8 cellular contexts compared by ENCODE assay signal in genomic region chr14:77032854-77033621, GRCh38. TPM values are rescaled to one million over a fixed set of nuclear protein-coding genes. Genes with fewer than 3 reads are reported as not detected.
DNase-seq lines count a peak whose midpoint lies in the region; ATAC-seq, FAIRE-seq and TF ChIP-seq lines count a peak whose summit lies in the region.

No MANE protein-coding gene starts in this region.

- H3K9me3 ChIP-seq in kidney (ENCODE audit: control insufficient read depth in 1 of 2, low read length in 2 of 2) = no peaks in the 10 kb centered on the region

- TF ChIP-seq CTCF in kidney (IDR thresholded peaks at IDR 0.05; ENCODE audit: borderline replicate concordance, extremely low read depth, insufficient read depth) = peak; percentile 14

- peak; percentile 25 for ATAC-seq in HG03066 (IDR thresholded peaks at IDR 0.05; ENCODE audit: low read depth, unreplicated experiment)
- ATAC-seq in HG03108 (IDR thresholded peaks at IDR 0.05; ENCODE audit: unreplicated experiment) = no peak

- intact Hi-C loops in kidney (cut with DNase I) = no loop called here

- peak overlapping the region; percentile 33 to 63 for H3K4me3 ChIP-seq in kidney (ENCODE audit: low read length in 2 of 2)

- H3K4me1 ChIP-seq in kidney (ENCODE audit: control insufficient read depth in 1 of 2, insufficient read depth in 1 of 2, low read depth in 1 of 2, low read length in 2 of 2) = peaks cover 36 to 40% of the 10 kb centered on the region in 2 donors

- FAIRE-seq in kidney (lab: Jason Lieb, UNC) = peak; percentile 39

- DNase-seq in DMS53 treated with DMSO at 0.1 percent for 48 hours (lab: John Stamatoyannopoulos, UW; ENCODE audit: unreplicated experiment) (peak; percentile 91), NCI-H226 (peak; percentile 96), cerebellar cortex (ENCODE audit: low spot score) (peak; percentile 92), kidney (peak; percentile 98)
- peak; percentile 21 to 52 (median 35) for DNase-seq in activated CD4-positive, CD25-positive, alpha-beta regulatory T cell (lab: John Stamatoyannopoulos, UW)
- peak; percentile 70 to 79 (median 70) for DNase-seq in stimulated activated CD4-positive, alpha-beta T cell treated with anti-CD3 and anti-CD28 coated beads, Interleukin-12 subunit alpha, Interleukin-12 subunit beta, amount 100 ng/mL, for 48 hours (ENCODE audit: low read depth in 2 of 3, low spot score in 1 of 3)

- peak overlapping the region; percentile 93 to 99 for H3K27ac ChIP-seq in kidney (ENCODE audit: low read depth in 2 of 2, low read length in 2 of 2)

- peak overlapping the region; percentile 18 to 93 for H3K9ac ChIP-seq in kidney (ENCODE audit: low read length in 2 of 2)

- no peaks in the 10 kb centered on the region for H3K36me3 ChIP-seq in kidney (ENCODE audit: control insufficient read depth in 1 of 2, insufficient read depth in 2 of 2, low read length in 2 of 2)

RNA-seq across cellular contexts. Expression of gene IRF2BPL, which starts 4.5 kb away (rescaled TPM):
- 97.1 TPM for total RNA-seq in kidney
- polyA plus RNA-seq in kidney (ENCODE audit: insufficient read depth, low read depth, low replicate concordance) = 15.7 TPM

Comparison
In these comparisons a context has a peak if more than half of its experiments do, and no peak if none do; other contexts are left out.
1. DNase-seq: peak in every context shown above with its lines; median percentile 98 in kidney; 96 in NCI-H226; 92 in cerebellar cortex; 91 in DMS53 treated with DMSO at 0.1 percent for 48 hours; 70 in stimulated activated CD4-positive, alpha-beta T cell treated with anti-CD3 and anti-CD28 coated beads, Interleukin-12 subunit alpha, Interleukin-12 subunit beta, amount 100 ng/mL, for 48 hours; 35 in activated CD4-positive, CD25-positive, alpha-beta regulatory T cell.